25 cellular contexts compared by ENCODE assay signal in the genomic region with DNA sequence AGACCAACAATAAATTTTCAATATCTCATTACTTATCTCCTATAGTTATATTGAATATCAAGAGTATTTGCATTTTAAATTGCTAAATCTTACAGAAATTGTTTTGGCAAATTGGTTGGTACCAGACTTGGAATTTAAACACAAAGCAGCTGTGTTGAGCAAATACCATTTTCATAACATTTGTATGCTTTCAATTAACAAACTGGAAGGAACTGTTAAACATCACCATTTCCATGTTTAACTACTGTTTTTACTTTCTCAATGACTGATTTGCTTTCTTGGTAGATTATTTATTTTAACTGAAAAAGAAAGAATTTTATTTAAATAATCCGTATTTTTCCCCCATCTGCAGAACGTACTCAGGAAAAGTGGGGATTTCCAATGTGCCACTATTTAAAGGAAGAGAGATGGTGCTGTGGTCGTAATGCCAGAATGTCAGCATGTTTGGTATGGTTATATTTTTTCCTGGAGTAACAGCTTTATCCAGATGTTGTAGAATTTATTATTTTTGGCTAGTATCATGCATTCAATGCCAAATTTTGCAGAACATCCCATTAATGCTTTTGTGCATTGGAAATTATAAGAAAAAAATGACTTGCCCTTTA.
"Had no signal": no experiment of that assay in that cellular context is flagged by ENCODE, and none has a peak within 500 bp of the region (broad histone marks: within the 10 kb centered on the region; RNA-seq: fewer than 3 reads in every experiment).

No MANE protein-coding gene starts in this region.

- H3K4me3 Mint-ChIP-seq: activated CD4-positive, alpha-beta T cell treated with anti-CD3 and anti-CD28 coated beads, Interleukin-2, amount 10 ng/mL, durations not matched to agents 24 days and 14 days; activated CD8-positive, alpha-beta T cell treated with anti-CD3 and anti-CD28 coated beads for 36 hours; T-helper 1 cell treated with Interleukin-12 subunit alpha and Interleukin-12 subunit beta and Interleukin-4 antibody, amounts not matched to agents 30 μg/mL and 1 μg/mL, for 36 hours; T-helper 2 cell treated with Interferon-gamma antibody and Interleukin-4, amounts not matched to agents 5 μg/mL and 100 μg/mL, for 36 hours had no signal

- DNase-seq: activated CD4-positive, alpha-beta T cell treated with anti-CD3 and anti-CD28 coated beads, Interleukin-2, amount 10 ng/mL, durations not matched to agents 24 days and 14 days; activated CD4-positive, alpha-beta T cell treated with anti-CD3 and anti-CD28 coated beads, Interleukin-2, amount 50 U/mL, for 4 hours; activated CD8-positive, alpha-beta T cell treated with anti-CD3 and anti-CD28 coated beads for 36 hours; activated gamma-delta T cell; activated naive CD4-positive, alpha-beta T cell treated with Interleukin-2 at 50 U/mL for 16 hours; activated T-cell treated with anti-CD3 and anti-CD28 coated beads, Interleukin-2, amount 50 U/mL, for 1 hour; anterior cingulate cortex; brain microvascular endothelial cell; central memory CD4-positive, alpha-beta T cell; Karpas-422; KBM-7; NCI-H1105; NCI-H1417 treated with DMSO at 0.1 percent for 48 hours; NCI-H187 treated with DMSO at 0.1 percent for 48 hours; NCI-H2081; NCI-H226; NCI-H524 treated with DMSO at 0.1 percent for 48 hours; PC-9; Right ventricle myocardium superior had no signal

- H3K4me1 Mint-ChIP-seq: activated CD4-positive, alpha-beta T cell treated with anti-CD3 and anti-CD28 coated beads, Interleukin-2, amount 10 ng/mL, durations not matched to agents 24 days and 14 days had no signal

- FAIRE-seq: RCC 7860, TTC549 had no signal

- ATAC-seq: activated CD8-positive, alpha-beta T cell treated with anti-CD3 and anti-CD28 coated beads for 36 hours; activated naive CD4-positive, alpha-beta T cell treated with anti-CD3 and anti-CD28 coated beads, Interleukin-2, amount 50 U/mL, for 72 hours had no signal

- H3K36me3 Mint-ChIP-seq: activated naive CD4-positive, alpha-beta T cell treated with anti-CD3 and anti-CD28 coated beads, Interleukin-2, amount 50 U/mL, for 72 hours had no signal

- H3K27me3 Mint-ChIP-seq: activated CD4-positive, alpha-beta T cell treated with anti-CD3 and anti-CD28 coated beads, Interleukin-2, amount 10 ng/mL, durations not matched to agents 24 days and 14 days; activated CD8-positive, alpha-beta T cell treated with anti-CD3 and anti-CD28 coated beads for 36 hours had no signal

- H3K9me3 Mint-ChIP-seq: activated CD4-positive, alpha-beta T cell treated with anti-CD3 and anti-CD28 coated beads, Interleukin-2, amount 10 ng/mL, durations not matched to agents 24 days and 14 days; activated CD8-positive, alpha-beta T cell treated with anti-CD3 and anti-CD28 coated beads for 36 hours; activated naive CD4-positive, alpha-beta T cell treated with anti-CD3 and anti-CD28 coated beads, Interleukin-2, amount 50 U/mL, for 72 hours; activated T-helper 2 cell treated with anti-CD3 and anti-CD28 coated beads, Interferon-gamma antibody, Interleukin-2, Interleukin-4, amounts not matched to agents 10 μg/mL and 5 μg/mL and 100 μg/mL, durations not matched to agents 14 hours and 24 hours and 36 hours; T-helper 1 cell treated with Interleukin-12 subunit alpha and Interleukin-12 subunit beta and Interleukin-4 antibody, amounts not matched to agents 30 μg/mL and 1 μg/mL, for 36 hours; T-helper 2 cell treated with Interferon-gamma antibody and Interleukin-4, amounts not matched to agents 5 μg/mL and 100 μg/mL, for 36 hours had no signal

- H3K27ac Mint-ChIP-seq: activated CD4-positive, alpha-beta T cell treated with anti-CD3 and anti-CD28 coated beads, Interleukin-2, amount 10 ng/mL, durations not matched to agents 24 days and 14 days; activated CD8-positive, alpha-beta T cell treated with anti-CD3 and anti-CD28 coated beads for 36 hours; activated naive CD4-positive, alpha-beta T cell treated with anti-CD3 and anti-CD28 coated beads, Interleukin-2, amount 50 U/mL, for 72 hours; activated T-helper 2 cell treated with anti-CD3 and anti-CD28 coated beads, Interferon-gamma antibody, Interleukin-2, Interleukin-4, amounts not matched to agents 10 μg/mL and 5 μg/mL and 100 μg/mL, durations not matched to agents 14 hours and 24 hours and 36 hours; T-helper 1 cell treated with Interleukin-12 subunit alpha and Interleukin-12 subunit beta and Interleukin-4 antibody, amounts not matched to agents 30 μg/mL and 1 μg/mL, for 36 hours; T-helper 2 cell treated with Interferon-gamma antibody and Interleukin-4, amounts not matched to agents 5 μg/mL and 100 μg/mL, for 36 hours had no signal
